In genomic region chr3:48441940-48442339, GRCh38 we compare ENCODE assay signal across 9 cellular contexts. TPM values are rescaled to one million over a fixed set of nuclear protein-coding genes. Genes with fewer than 3 reads are reported as not detected.
DNase-seq lines count a peak whose midpoint lies in the region; ATAC-seq and TF ChIP-seq lines count a peak whose summit lies in the region.
"Had no signal": no experiment of that assay in that cellular context is flagged by ENCODE, and none has a peak within 500 bp of the region (broad histone marks: within the 10 kb centered on the region; RNA-seq: fewer than 3 reads in every experiment).

No MANE protein-coding gene starts in this region.

- H3K27ac Mint-ChIP-seq in CD8-positive, alpha-beta memory T cell = peak overlapping the region in 6 of 8 donors; percentile 96 to 100 (median 100)
- H3K27ac Mint-ChIP-seq in central memory CD8-positive, alpha-beta T cell (ENCODE audit: low read depth) = peak overlapping the region; percentile 99
- no peak overlapping the region for H3K27ac Mint-ChIP-seq in neural crest cell (ENCODE audit: unreplicated experiment)

- no peak for DNase-seq in CD8-positive, alpha-beta memory T cell
- DNase-seq in MM.1S (no peak), neural crest cell (ENCODE audit: low read depth, low spot score) (no peak), G401 (ENCODE audit: low spot score) (no peak), HPDE6-E6E7 (ENCODE audit: extremely low spot score) (no peak)
- DNase-seq in central memory CD8-positive, alpha-beta T cell (ENCODE audit: low spot score in 2 of 2) = no peak
- no peak for DNase-seq in stimulated activated CD4-positive, alpha-beta T cell treated with anti-CD3 and anti-CD28 coated beads, Interleukin-12 subunit alpha, Interleukin-12 subunit beta, amount 100 ng/mL, for 4 hours
- DNase-seq: stimulated activated naive CD4-positive, alpha-beta T cell treated with Interleukin-2 at 50 U/mL for 16 hours had no signal

- in situ Hi-C loops in G401 (cut with HindIII; ENCODE audit: low sequenced_read_pairs) = no loop called here

- no peaks in the 10 kb centered on the region for H4K20me1 ChIP-seq in MM.1S (ENCODE audit: insufficient read depth, low read length)

- H3K4me1 Mint-ChIP-seq in CD8-positive, alpha-beta memory T cell = peaks cover 39 to 61% (median 43%) of the 10 kb centered on the region in 3 donors
- peaks cover 41% of the 10 kb centered on the region for H3K4me1 Mint-ChIP-seq in central memory CD8-positive, alpha-beta T cell
- peaks cover 40% of the 10 kb centered on the region for H3K4me1 Mint-ChIP-seq in neural crest cell

- H3K27ac ChIP-seq in CD8-positive, alpha-beta memory T cell (ENCODE audit: low read depth, low read length) = no peak overlapping the region
- H3K27ac ChIP-seq in MM.1S (ENCODE audit: low read length) = no peak overlapping the region

- peak overlapping the region; percentile 84; the same call in 1 of the 2 replicates for H3K4me2 ChIP-seq in MM.1S (ENCODE audit: low read depth, low read length)

- H3K9me3 Mint-ChIP-seq in CD8-positive, alpha-beta memory T cell = no peaks in the 10 kb centered on the region
- no peaks in the 10 kb centered on the region for H3K9me3 Mint-ChIP-seq in central memory CD8-positive, alpha-beta T cell
- H3K9me3 Mint-ChIP-seq in neural crest cell = no peaks in the 10 kb centered on the region

- peaks cover 17% of the 10 kb centered on the region for H3K36me3 ChIP-seq in CD8-positive, alpha-beta memory T cell (ENCODE audit: insufficient read depth, low read length)
- H3K36me3 ChIP-seq in MM.1S (replicated peaks; ENCODE audit: insufficient read depth, low read length) = no peaks in the 10 kb centered on the region

- no peaks in the 10 kb centered on the region for H3K27me3 ChIP-seq in CD8-positive, alpha-beta memory T cell (ENCODE audit: insufficient read depth, low read length, poor library complexity, severe bottlenecking)
- H3K27me3 ChIP-seq in MM.1S (replicated peaks; ENCODE audit: insufficient read depth, low read length) = no peaks in the 10 kb centered on the region

- ATAC-seq in central memory CD8-positive, alpha-beta T cell (replicated peaks; ENCODE audit: extremely low read depth, poor library complexity, severe bottlenecking) = no peak
- ATAC-seq in HG02763 (IDR thresholded peaks at IDR 0.05; ENCODE audit: unreplicated experiment) = no peak

- POLR2A ChIA-PET in CD8-positive, alpha-beta memory T cell (lab: Charles Lee) = interaction anchor here (0.6 to 3.0 kb wide), 3 partner anchors 30 to 117 kb away, joined by 3 to 18 read pairs (median 4); no protein-coding TSS in a partner anchor

- peaks cover 35% of the 10 kb centered on the region for H3K4me1 ChIP-seq in CD8-positive, alpha-beta memory T cell (ENCODE audit: insufficient read depth, low read length)
- peaks cover 18% of the 10 kb centered on the region for H3K4me1 ChIP-seq in MM.1S (ENCODE audit: low read length)

- CTCF ChIA-PET in CD8-positive, alpha-beta memory T cell (lab: Charles Lee) = interaction anchor here (1.1 to 2.3 kb wide), 3 partner anchors 16 to 65 kb away, joined by 3 to 7 read pairs (median 4); no protein-coding TSS in a partner anchor

- no peaks in the 10 kb centered on the region for H3K27me3 Mint-ChIP-seq in CD8-positive, alpha-beta memory T cell
- no peaks in the 10 kb centered on the region for H3K27me3 Mint-ChIP-seq in central memory CD8-positive, alpha-beta T cell
- no peaks in the 10 kb centered on the region for H3K27me3 Mint-ChIP-seq in neural crest cell (ENCODE audit: low read depth)

- no peak overlapping the region for H3K4me3 ChIP-seq in CD8-positive, alpha-beta memory T cell (ENCODE audit: low read length)
- no peak overlapping the region for H3K4me3 ChIP-seq in MM.1S (ENCODE audit: low read length)

- H3K9me3 ChIP-seq in CD8-positive, alpha-beta memory T cell (ENCODE audit: low read length) = no peaks in the 10 kb centered on the region
- H3K9me3 ChIP-seq in MM.1S (replicated peaks; ENCODE audit: insufficient read depth, low read length) = no peaks in the 10 kb centered on the region

- peaks cover 25% of the 10 kb centered on the region for H3F3A ChIP-seq in MM.1S (ENCODE audit: insufficient read depth, low read length)

- peaks cover 0 to 49% (median 5%) of the 10 kb centered on the region in 3 donors for H3K36me3 Mint-ChIP-seq in CD8-positive, alpha-beta memory T cell
- H3K36me3 Mint-ChIP-seq in central memory CD8-positive, alpha-beta T cell (ENCODE audit: insufficient read depth) = peaks cover 54% of the 10 kb centered on the region
- H3K36me3 Mint-ChIP-seq in neural crest cell (ENCODE audit: low read depth) = peaks cover 2% of the 10 kb centered on the region

- peak overlapping the region; percentile 84 to 99 (median 93) for H3K4me3 Mint-ChIP-seq in CD8-positive, alpha-beta memory T cell
- H3K4me3 Mint-ChIP-seq in central memory CD8-positive, alpha-beta T cell = peak overlapping the region; percentile 93
- H3K4me3 Mint-ChIP-seq in neural crest cell = peak overlapping the region; percentile 92

- no peak overlapping the region for H2AFZ ChIP-seq in MM.1S (ENCODE audit: low read length)

- no peak for TF ChIP-seq CTCF in MM.1S (IDR thresholded peaks at IDR 0.05; ENCODE audit: low read length)
- no peak for TF ChIP-seq CTCF in neural crest cell (conservative IDR thresholded peaks at IDR 0.05)

- no peaks in the 10 kb centered on the region for H3K9me2 ChIP-seq in MM.1S (replicated peaks; ENCODE audit: insufficient read depth, low read length)

- no peak overlapping the region for H3K9ac ChIP-seq in MM.1S (ENCODE audit: low read length)

- H3K79me2 ChIP-seq in MM.1S (ENCODE audit: low read length) = peaks cover 41% of the 10 kb centered on the region

RNA-seq across cellular contexts. Expression of gene TMA7, which starts 1.9 kb away (rescaled TPM):
- 100 to 1,000 TPM; 420 to 494 TPM for total RNA-seq in CD8-positive, alpha-beta memory T cell
- polyA plus RNA-seq in CD8-positive, alpha-beta memory T cell = 826 TPM
- total RNA-seq in neural crest cell = 309 and 318 TPM in 2 replicates
- total RNA-seq in G401 (2014; rRNA removed; shearing (Covaris generic)) = 770 and 948 TPM in 2 replicates

RNA-seq across cellular contexts. Expression of gene CCDC51, which starts 2.0 kb away (rescaled TPM):
- 10 to 100 TPM; 24.2 to 26.0 TPM for total RNA-seq in CD8-positive, alpha-beta memory T cell
- 11.3 TPM for polyA plus RNA-seq in CD8-positive, alpha-beta memory T cell
- total RNA-seq in neural crest cell = 12.4 TPM in 2 replicates
- 21.3 and 30.0 TPM in 2 replicates for total RNA-seq in G401 (2014; rRNA removed; shearing (Covaris generic))

RNA-seq across cellular contexts. Expression of gene ATRIP, which starts 4.6 kb away (rescaled TPM):
- 10 to 100 TPM; 22.1 to 22.8 TPM for total RNA-seq in CD8-positive, alpha-beta memory T cell
- 13.4 TPM for polyA plus RNA-seq in CD8-positive, alpha-beta memory T cell
- total RNA-seq in neural crest cell = 21.8 and 22.1 TPM in 2 replicates
- total RNA-seq in G401 (2014; rRNA removed; shearing (Covaris generic)) = 10.8 and 12.6 TPM in 2 replicates

RNA-seq across cellular contexts. Expression of gene PLXNB1, which starts 12.1 kb away (rescaled TPM):
- 1 to 10 TPM; 3.1 to 5.5 TPM for total RNA-seq in CD8-positive, alpha-beta memory T cell
- 0.30 TPM for polyA plus RNA-seq in CD8-positive, alpha-beta memory T cell
- total RNA-seq in neural crest cell = 161 and 180 TPM in 2 replicates
- total RNA-seq in G401 (2014; rRNA removed; shearing (Covaris generic)) = 10.7 and 23.5 TPM in 2 replicates
